21 cellular contexts compared by ENCODE assay signal in the genomic region with DNA sequence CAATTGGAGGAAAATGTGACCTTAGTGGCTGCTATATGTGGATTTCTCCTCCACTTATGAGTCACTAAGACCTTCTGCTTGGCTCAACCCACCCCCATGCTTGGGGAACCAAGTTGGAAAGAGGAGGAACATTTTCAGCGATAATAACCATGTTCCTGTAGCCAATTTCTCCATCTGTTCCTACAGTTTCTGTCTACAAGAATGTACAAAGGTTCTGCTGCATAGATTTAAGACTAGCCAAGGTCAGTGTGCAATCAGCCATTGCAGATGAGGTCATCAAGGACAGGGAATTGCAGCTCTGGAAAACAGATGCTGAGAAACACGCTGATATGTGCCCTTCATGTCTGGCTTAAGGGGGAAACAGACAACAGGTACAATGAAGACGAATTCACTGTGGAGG. TPM values are rescaled to one million over a fixed set of nuclear protein-coding genes. Genes with fewer than 3 reads are reported as not detected.
A peak's percentile ranks its signal among the peaks of the same experiment; 100 is the strongest.
DNase-seq lines count a peak whose midpoint lies in the region; ATAC-seq, FAIRE-seq and TF ChIP-seq lines count a peak whose summit lies in the region.
"Had no signal": no experiment of that assay in that cellular context is flagged by ENCODE, and none has a peak within 500 bp of the region (broad histone marks: within the 10 kb centered on the region; RNA-seq: fewer than 3 reads in every experiment).

No MANE protein-coding gene starts in this region.

- no peaks in the 10 kb centered on the region for H3K79me1 ChIP-seq in mesendoderm (ENCODE audit: low read length)

- H3K23ac ChIP-seq in mesendoderm (ENCODE audit: low read length), result peak overlapping the region; percentile 37

- H2BK120ac ChIP-seq in mesendoderm (ENCODE audit: low read depth, low read length), result no peak overlapping the region

- no peak overlapping the region for H3K18ac ChIP-seq in mesendoderm (ENCODE audit: low read length)

- H2AFZ ChIP-seq in endothelial cell of umbilical vein (ENCODE audit: low read depth, low read length), result no peak overlapping the region
- H2AFZ ChIP-seq: parathyroid adenoma had no signal

- CTCF ChIA-PET in endothelial cell of umbilical vein (lab: Charles Lee), result interaction anchor here (1.0 to 1.9 kb wide), 2 partner anchors 10 to 35 kb away, joined by 3 to 10 read pairs; no protein-coding TSS in a partner anchor
- CTCF ChIA-PET in activated CD4-positive, alpha-beta memory T cell treated with anti-CD3 and anti-CD28 coated beads, Interleukin-2, amount 10 ng/mL, durations not matched to agents 7 days and 5 days (lab: Charles Lee), result interaction anchor here (0.6 kb wide), 1 partner anchor 45 kb away, joined by 4 read pairs; no protein-coding TSS in a partner anchor

- no peaks in the 10 kb centered on the region for H3K9me3 Mint-ChIP-seq in activated CD4-positive, alpha-beta memory T cell treated with anti-CD3 and anti-CD28 coated beads, Interleukin-2, amount 10 ng/mL, durations not matched to agents 7 days and 5 days
- H3K9me3 Mint-ChIP-seq: natural killer cell had no signal

- no peak overlapping the region for H2BK15ac ChIP-seq in mesendoderm (replicated peaks; ENCODE audit: low read depth)

- H3K56ac ChIP-seq in mesendoderm (ENCODE audit: low read length), result no peak overlapping the region

- H3K27ac ChIP-seq in endothelial cell of umbilical vein (ENCODE audit: insufficient read depth, low read depth, low read length), result no peak overlapping the region
- no peak overlapping the region for H3K27ac ChIP-seq in mesendoderm (ENCODE audit: low read depth, low read length)
- H3K27ac ChIP-seq: coronary artery, epithelial cell of prostate, heart left ventricle, parathyroid adenoma, RWPE1 had no signal

- H2AK5ac ChIP-seq in mesendoderm (ENCODE audit: low read length), result no peak overlapping the region

- BruUV-seq in endothelial cell of umbilical vein (replicated peaks; lab: Mats Ljungman, UMichigan), result no TSS peak

- intact Hi-C loops in endothelial cell of umbilical vein (cut with micrococcal nuclease), result no loop called here

- no peak overlapping the region for H4K5ac ChIP-seq in mesendoderm (ENCODE audit: low read length)

- no peaks in the 10 kb centered on the region for H4K20me1 ChIP-seq in endothelial cell of umbilical vein (replicated peaks; ENCODE audit: control insufficient read depth, extremely low read depth, insufficient read depth, low read length)

- ATAC-seq in GM21390 (IDR thresholded peaks at IDR 0.05; ENCODE audit: unreplicated experiment), result no peak
- ATAC-seq: natural killer cell had no signal

- peak; percentile 100 for DNase-seq in DMS 273 (lab: John Stamatoyannopoulos, UW; ENCODE audit: unreplicated experiment)
- peak; percentile 63 for DNase-seq in NCI-H2227 treated with DMSO at 0.1 percent for 48 hours (lab: John Stamatoyannopoulos, UW)
- DNase-seq in endothelial cell of umbilical vein (ENCODE audit: low read depth, low spot score), result no peak
- DNase-seq in mesendoderm, result no peak
- no peak for DNase-seq in activated CD4-positive, alpha-beta memory T cell treated with anti-CD3 and anti-CD28 coated beads, Interleukin-2, amount 10 ng/mL, durations not matched to agents 7 days and 5 days
- DNase-seq in ureter (ENCODE audit: low spot score), result no peak
- DNase-seq: activated CD4-positive, alpha-beta T cell treated with anti-CD3 and anti-CD28 coated beads, Interleukin-2, amount 50 U/mL, for 1 hour; activated naive CD4-positive, alpha-beta T cell; activated T-cell treated with anti-CD3 and anti-CD28 coated beads for 4 hours; heart left ventricle; immature natural killer cell; natural killer cell; NCI-H187 treated with DMSO at 0.1 percent for 48 hours; small intestine; stimulated activated CD4-positive, alpha-beta T cell treated with anti-CD3 and anti-CD28 coated beads, Interleukin-4, amount 100 ng/mL, for 24 hours had no signal

- WGBS in mesendoderm (ENCODE audit: extremely low coverage, insufficient coverage, low lambda C conversion rate), result no CpG with 5 or more reads among the region's 3 CpGs

- H3K27ac Mint-ChIP-seq in activated CD4-positive, alpha-beta memory T cell treated with anti-CD3 and anti-CD28 coated beads, Interleukin-2, amount 10 ng/mL, durations not matched to agents 7 days and 5 days, result no peak overlapping the region
- H3K27ac Mint-ChIP-seq: B cell, immature natural killer cell, natural killer cell had no signal

- H3K27me3 ChIP-seq in endothelial cell of umbilical vein (ENCODE audit: control insufficient read depth in 2 of 2, insufficient read depth in 2 of 2, low read length in 2 of 2) (no peaks in the 10 kb centered on the region), mesendoderm (ENCODE audit: insufficient read depth, low read length, poor library complexity) (peaks cover 3% of the 10 kb centered on the region)

- no peak overlapping the region for H3K4ac ChIP-seq in mesendoderm (ENCODE audit: low read depth, low read length)

- H3K9me3 ChIP-seq in endothelial cell of umbilical vein (replicated peaks; ENCODE audit: control insufficient read depth, insufficient read depth, low read length), result no peaks in the 10 kb centered on the region
- H3K9me3 ChIP-seq: heart left ventricle had no signal

- TF ChIP-seq POLR2A in endothelial cell of umbilical vein (IDR thresholded peaks at IDR 0.05; ENCODE audit: low read depth, low read length), result no peak

- no peaks in the 10 kb centered on the region for H3K79me2 ChIP-seq in endothelial cell of umbilical vein (ENCODE audit: control insufficient read depth, insufficient read depth, low read length)
- H3K79me2 ChIP-seq in mesendoderm (ENCODE audit: control insufficient read depth, insufficient read depth, low read length), result no peaks in the 10 kb centered on the region
- H3K79me2 ChIP-seq: parathyroid adenoma had no signal

- no peak for FAIRE-seq in endothelial cell of umbilical vein (lab: Jason Lieb, UNC)
- FAIRE-seq: small intestine had no signal

- H4K8ac ChIP-seq in mesendoderm (ENCODE audit: low read depth, low read length), result no peak overlapping the region

- H3K4me1 ChIP-seq in endothelial cell of umbilical vein (ENCODE audit: control insufficient read depth, extremely low read depth, insufficient read depth, low read length) (peaks cover 3% of the 10 kb centered on the region), mesendoderm (ENCODE audit: control insufficient read depth, low read depth, low read length) (no peaks in the 10 kb centered on the region)
- H3K4me1 ChIP-seq: parathyroid adenoma had no signal

- no peak overlapping the region for H2BK5ac ChIP-seq in mesendoderm (ENCODE audit: low read length)

- H3K4me3 ChIP-seq in endothelial cell of umbilical vein (replicated peaks in 1 of 3; ENCODE audit: insufficient read depth in 1 of 3, low read depth in 1 of 3, low read length in 3 of 3), result no peak overlapping the region
- no peak overlapping the region for H3K4me3 ChIP-seq in mesendoderm (ENCODE audit: low read length)
- H3K4me3 ChIP-seq: coronary artery, heart left ventricle had no signal

- H3K27me3 Mint-ChIP-seq in activated CD4-positive, alpha-beta memory T cell treated with anti-CD3 and anti-CD28 coated beads, Interleukin-2, amount 10 ng/mL, durations not matched to agents 7 days and 5 days, result peaks cover 48% of the 10 kb centered on the region

- H3K4me1 Mint-ChIP-seq in activated CD4-positive, alpha-beta memory T cell treated with anti-CD3 and anti-CD28 coated beads, Interleukin-2, amount 10 ng/mL, durations not matched to agents 7 days and 5 days, result peaks cover 5% of the 10 kb centered on the region

- H3K4me2 ChIP-seq in endothelial cell of umbilical vein (ENCODE audit: insufficient read depth, low read length) (no peak overlapping the region), mesendoderm (ENCODE audit: low read length) (no peak overlapping the region)

- H3K4me3 Mint-ChIP-seq in activated CD4-positive, alpha-beta memory T cell treated with anti-CD3 and anti-CD28 coated beads, Interleukin-2, amount 10 ng/mL, durations not matched to agents 7 days and 5 days, result no peak overlapping the region
- H3K4me3 Mint-ChIP-seq: B cell, immature natural killer cell, natural killer cell had no signal

- dilution Hi-C loops in endothelial cell of umbilical vein (cut with MboI; ENCODE audit: extremely low pct_ligation_motif_present, low sequenced_read_pairs), result no loop called here

- no peak for TF ChIP-seq CTCF in endothelial cell of umbilical vein (IDR thresholded peaks at IDR 0.05; ENCODE audit: extremely low read depth in 1 of 2, insufficient read depth in 1 of 2, low read depth in 1 of 2, low read length in 2 of 2)

- no peaks in the 10 kb centered on the region for H3K9me1 ChIP-seq in endothelial cell of umbilical vein (replicated peaks; ENCODE audit: control insufficient read depth, extremely low read depth, insufficient read depth, low read length)

- H3K36me3 Mint-ChIP-seq in activated CD4-positive, alpha-beta memory T cell treated with anti-CD3 and anti-CD28 coated beads, Interleukin-2, amount 10 ng/mL, durations not matched to agents 7 days and 5 days (ENCODE audit: low read depth), result no peaks in the 10 kb centered on the region
- H3K36me3 Mint-ChIP-seq: natural killer cell had no signal

- H3K9ac ChIP-seq in endothelial cell of umbilical vein (replicated peaks; ENCODE audit: extremely low read depth, insufficient read depth, low read length), result no peak overlapping the region
- no peak overlapping the region for H3K9ac ChIP-seq in mesendoderm (ENCODE audit: low read length)
- H3K9ac ChIP-seq: parathyroid adenoma had no signal

- H3K36me3 ChIP-seq in endothelial cell of umbilical vein (ENCODE audit: control insufficient read depth in 2 of 2, extremely low read depth in 1 of 2, insufficient read depth in 2 of 2, low read length in 2 of 2) (no peaks in the 10 kb centered on the region), mesendoderm (ENCODE audit: control insufficient read depth, insufficient read depth, low read length) (no peaks in the 10 kb centered on the region)
- H3K36me3 ChIP-seq: heart left ventricle had no signal

- POLR2A ChIA-PET in endothelial cell of umbilical vein (lab: Charles Lee), result no interaction called here
- POLR2A ChIA-PET in activated CD4-positive, alpha-beta memory T cell treated with anti-CD3 and anti-CD28 coated beads, Interleukin-2, amount 10 ng/mL, durations not matched to agents 7 days and 5 days (lab: Charles Lee), result no interaction called here

TF ChIP-seq in endothelial cell of umbilical vein, 7 proteins besides CTCF, POLR2A, EP300 and RAD21 (continues in another document):
- no peak for TF ChIP-seq GATA2 (IDR thresholded peaks at IDR 0.05; ENCODE audit: insufficient read depth, insufficient read length, low read depth, low read length)

RNA-seq across cellular contexts. Expression of a gene that starts 5.6 kb away (rescaled TPM):
- total RNA-seq in endothelial cell of umbilical vein, result 47.6 and 49.0 TPM in 2 replicates
- polyA plus RNA-seq in endothelial cell of umbilical vein, result 21.9 and 26.0 TPM in 2 replicates
- 28.9 and 30.4 TPM in 2 replicates for polyA plus RNA-seq in endothelial cell of umbilical vein (2011; cell fraction: cytosol; rRNA removed)
- 42.7 and 61.6 TPM in 2 replicates for polyA plus RNA-seq in endothelial cell of umbilical vein (2011; cell fraction: nucleus; rRNA removed)
- polyA plus RNA-seq in endothelial cell of umbilical vein (2012), result 57.5 and 69.1 TPM in 2 replicates
- 65.7 and 70.2 TPM in 2 replicates for polyA minus RNA-seq in endothelial cell of umbilical vein
- not detected for polyA minus RNA-seq in endothelial cell of umbilical vein (2011; cell fraction: cytosol; rRNA and poly(A)+ RNA removed)
- polyA minus RNA-seq in endothelial cell of umbilical vein (2011; cell fraction: nucleus; rRNA and poly(A)+ RNA removed), result 81.7 and 124 TPM in 2 replicates
- polyA plus RNA-seq in mesendoderm (2013, experiment 1 of 2), result 1.8 TPM
- 2.1 TPM for polyA plus RNA-seq in mesendoderm (2013, experiment 2 of 2)
- not detected for total RNA-seq in activated CD4-positive, alpha-beta memory T cell treated with anti-CD3 and anti-CD28 coated beads, Interleukin-2, amount 10 ng/mL, durations not matched to agents 7 days and 5 days
- 3.6 TPM for total RNA-seq in ureter
- polyA plus RNA-seq: immature natural killer cell had no signal

Comparison
In these comparisons a context has a peak if more than half of its experiments do, and no peak if none do; other contexts are left out.
1. DNase-seq: peak in DMS 273 (single experiment) and NCI-H2227 treated with DMSO at 0.1 percent for 48 hours (single experiment); none in endothelial cell of umbilical vein (single experiment), mesendoderm (single experiment), activated CD4-positive, alpha-beta memory T cell treated with anti-CD3 and anti-CD28 coated beads, Interleukin-2, amount 10 ng/mL, durations not matched to agents 7 days and 5 days (single experiment) and ureter (single experiment).
2. RNA of a gene that starts 5.6 kb away (total RNA-seq): 47.6 to 49.0 TPM in endothelial cell of umbilical vein; 3.6 TPM in ureter (single experiment) and not detected in activated CD4-positive, alpha-beta memory T cell treated with anti-CD3 and anti-CD28 coated beads, Interleukin-2, amount 10 ng/mL, durations not matched to agents 7 days and 5 days; every median in the first group is over 10 times any median in the second.